21 cellular contexts compared by ENCODE assay signal in the genomic region with DNA sequence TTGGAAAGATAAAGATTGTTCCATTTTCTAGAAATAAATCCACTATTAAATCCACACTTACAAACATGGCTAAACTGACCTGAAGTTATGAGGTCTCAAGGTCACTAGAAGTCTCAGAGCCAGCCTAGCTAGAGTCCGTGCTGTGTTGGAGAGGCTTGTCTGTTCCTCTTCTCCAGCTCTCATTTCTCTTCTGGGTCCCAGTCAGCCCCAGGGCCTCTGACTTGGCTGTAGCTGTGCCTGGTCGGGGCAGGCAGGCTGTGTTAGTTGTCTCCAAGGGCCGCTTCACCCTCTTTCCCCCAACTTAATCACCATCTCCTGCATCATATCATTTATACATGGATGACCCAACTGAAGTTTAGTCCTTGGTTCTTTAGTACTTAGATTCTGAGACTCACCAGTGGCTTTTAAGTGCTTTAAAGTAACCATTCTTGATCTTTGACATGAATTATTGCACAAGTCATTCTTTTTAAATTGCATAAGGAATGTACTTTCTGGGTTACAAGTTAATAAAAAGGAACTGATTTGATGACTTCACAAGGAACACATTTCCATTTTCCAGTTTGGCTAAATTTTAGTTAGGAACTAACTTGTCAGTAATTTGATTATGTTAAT.
A peak's percentile ranks its signal among the peaks of the same experiment; 100 is the strongest.
DNase-seq lines count a peak whose midpoint lies in the region; ATAC-seq and TF ChIP-seq lines count a peak whose summit lies in the region.
"Had no signal": no experiment of that assay in that cellular context is flagged by ENCODE, and none has a peak within 500 bp of the region (broad histone marks: within the 10 kb centered on the region; RNA-seq: fewer than 3 reads in every experiment).

No MANE protein-coding gene starts in this region.

- no peak for TF ChIP-seq POLR2A in uterus (IDR thresholded peaks at IDR 0.05)

- DNase-seq in HL-60 (ENCODE audit: low read depth in 1 of 2, low spot score in 1 of 2) (peak; percentile 53 to 67), PC-3 (no peak), sciatic nerve (ENCODE audit: low spot score) (no peak), uterus (no peak), A673 (ENCODE audit: low spot score) (no peak)
- DNase-seq in activated CD8-positive, alpha-beta memory T cell treated with anti-CD3 and anti-CD28 coated beads, Interleukin-2, amount 50 U/mL, for 4 hours, result no peak
- DNase-seq: activated CD8-positive, alpha-beta memory T cell treated with anti-CD3 and anti-CD28 coated beads, Interleukin-2, amount 50 U/mL, for 48 hours; activated effector memory CD4-positive, alpha-beta T cell treated with Interleukin-2 at 50 U/mL for 16 hours; cortex of kidney; kidney; NCI-H1436; NCI-H2171; NCI-H526; nephron progenitor cell; SHP77 treated with DMSO at 0.1 percent for 48 hours; stimulated activated CD4-positive, alpha-beta T cell treated with anti-CD3 and anti-CD28 coated beads, Interleukin-1b, Interleukin-23, amount 100 ng/mL, for 48 hours; stimulated activated naive B cell treated with anti-CD40 and anti-IgM and Interleukin-4, amounts not matched to agents 10 μg/mL and 1 μg/mL and 100 μg/mL, for 72 hours; T-helper 1 cell; thyroid gland had no signal

- no peaks in the 10 kb centered on the region for H3F3A ChIP-seq in PC-3 (ENCODE audit: low read length, unreplicated experiment)

- H3K4me1 ChIP-seq in PC-3 (ENCODE audit: insufficient read depth, low read length) (peaks cover 14% of the 10 kb centered on the region), uterus (no peaks in the 10 kb centered on the region), A673 (ENCODE audit: insufficient read depth, low read length, poor library complexity, severe bottlenecking) (no peaks in the 10 kb centered on the region)
- H3K4me1 ChIP-seq: HAP-1, thyroid gland had no signal

- no peaks in the 10 kb centered on the region for H3K79me2 ChIP-seq in PC-3 (ENCODE audit: low read length)

- H3K4me2 ChIP-seq in PC-3 (ENCODE audit: low read length), result 0 out of 2 replicates have a peak overlapping the region, but pooled peaks have one; percentile 3

- H3K9me2 ChIP-seq in PC-3 (replicated peaks; ENCODE audit: low read length), result no peaks in the 10 kb centered on the region

- CTCF ChIA-PET in PC-3 (lab: Charles Lee) (no interaction called here), A673 (lab: Charles Lee) (no interaction called here)

- H3K27me3 ChIP-seq in HL-60 (ENCODE audit: insufficient read depth, poor library complexity, severe bottlenecking) (no peaks in the 10 kb centered on the region), PC-3 (ENCODE audit: low read length) (no peaks in the 10 kb centered on the region), uterus (no peaks in the 10 kb centered on the region), A673 (replicated peaks; ENCODE audit: insufficient read depth, low read depth, low read length, poor library complexity) (no peaks in the 10 kb centered on the region)
- H3K27me3 ChIP-seq: thyroid gland had no signal

- BruUV-seq in PC-3 (replicated peaks; lab: Mats Ljungman, UMichigan), result no TSS peak
- BruUV-seq in A673 (replicated peaks; lab: Mats Ljungman, UMichigan), result no TSS peak

- no peak overlapping the region for H2AFZ ChIP-seq in PC-3 (ENCODE audit: low read length)

- ATAC-seq in PC-3 (no peak; the same call in 1 of the 2 replicates), esophagus mucosa (peak; percentile 26), sciatic nerve (peak; percentile 50)
- ATAC-seq: stimulated activated naive B cell treated with anti-CD40 and anti-IgM and Interleukin-4, amounts not matched to agents 10 μg/mL and 1 μg/mL and 100 μg/mL, for 72 hours had no signal

- no peaks in the 10 kb centered on the region for H4K20me1 ChIP-seq in PC-3 (ENCODE audit: low read length)

- intact Hi-C loops in PC-3 (cut with micrococcal nuclease), result no loop called here
- intact Hi-C loops in sciatic nerve (cut with DNase I), result no loop called here
- intact Hi-C loops in uterus (cut with DNase I; ENCODE audit: low total_unique reads), result no loop called here
- intact Hi-C loops in A673 (cut with micrococcal nuclease; ENCODE audit: unreplicated experiment), result no loop called here

- H3K27ac ChIP-seq in HL-60 (replicated peaks), result peak overlapping the region; percentile 10
- H3K27ac ChIP-seq in PC-3 (ENCODE audit: low read length), result no peak overlapping the region
- no peak overlapping the region for H3K27ac ChIP-seq in uterus
- H3K27ac ChIP-seq in A673 (ENCODE audit: low read depth, low read length, poor library complexity, severe bottlenecking), result no peak overlapping the region
- H3K27ac ChIP-seq: thyroid gland had no signal

- POLR2A ChIA-PET in PC-3 (lab: Charles Lee; ENCODE audit: unreplicated experiment), result interaction anchor here (0.6 kb wide), 1 partner anchor 11 kb away, joined by 3 read pairs; no protein-coding TSS in a partner anchor
- POLR2A ChIA-PET in A673 (lab: Charles Lee; ENCODE audit: low non-redundant PET), result no interaction called here

- no peak overlapping the region for H3K9ac ChIP-seq in PC-3 (ENCODE audit: low read length)

- no peaks in the 10 kb centered on the region for H3K9me3 ChIP-seq in PC-3 (ENCODE audit: low read length)
- H3K9me3 ChIP-seq in uterus, result no peaks in the 10 kb centered on the region
- no peaks in the 10 kb centered on the region for H3K9me3 ChIP-seq in A673 (ENCODE audit: low read depth, low read length, poor library complexity, severe bottlenecking)
- H3K9me3 ChIP-seq: HAP-1, thyroid gland had no signal

- H3K4me3 ChIP-seq in HL-60 (replicated peaks; ENCODE audit: insufficient read depth, low read length), result no peak overlapping the region
- H3K4me3 ChIP-seq in PC-3 (ENCODE audit: low read length), result no peak overlapping the region
- H3K4me3 ChIP-seq in uterus, result no peak overlapping the region
- H3K4me3 ChIP-seq in A673 (ENCODE audit: low read depth, low read length, poor library complexity, severe bottlenecking), result no peak overlapping the region
- H3K4me3 ChIP-seq: HAP-1, thyroid gland had no signal

- H3K36me3 ChIP-seq in PC-3 (ENCODE audit: low read depth, low read length) (no peaks in the 10 kb centered on the region), uterus (no peaks in the 10 kb centered on the region), A673 (ENCODE audit: insufficient read depth, low read length, poor library complexity, severe bottlenecking) (no peaks in the 10 kb centered on the region)
- H3K36me3 ChIP-seq: HAP-1, thyroid gland had no signal

- TF ChIP-seq CTCF in HL-60 (IDR thresholded peaks at IDR 0.05; ENCODE audit: insufficient read depth, low read length) (no peak), PC-3 (conservative IDR thresholded peaks at IDR 0.05; ENCODE audit: low read depth, low read length) (no peak), uterus (IDR thresholded peaks at IDR 0.05) (no peak), A673 (conservative IDR thresholded peaks at IDR 0.05; ENCODE audit: low read depth, low read length) (no peak)

Comparison
In these comparisons a context has a peak if more than half of its experiments do, and no peak if none do; other contexts are left out.
1. DNase-seq: peak in HL-60 (2 of 2); none in PC-3 (single experiment), sciatic nerve (single experiment), uterus (0 of 2), activated CD8-positive, alpha-beta memory T cell treated with anti-CD3 and anti-CD28 coated beads, Interleukin-2, amount 50 U/mL, for 4 hours (single experiment) and A673 (single experiment).